In the genomic region with DNA sequence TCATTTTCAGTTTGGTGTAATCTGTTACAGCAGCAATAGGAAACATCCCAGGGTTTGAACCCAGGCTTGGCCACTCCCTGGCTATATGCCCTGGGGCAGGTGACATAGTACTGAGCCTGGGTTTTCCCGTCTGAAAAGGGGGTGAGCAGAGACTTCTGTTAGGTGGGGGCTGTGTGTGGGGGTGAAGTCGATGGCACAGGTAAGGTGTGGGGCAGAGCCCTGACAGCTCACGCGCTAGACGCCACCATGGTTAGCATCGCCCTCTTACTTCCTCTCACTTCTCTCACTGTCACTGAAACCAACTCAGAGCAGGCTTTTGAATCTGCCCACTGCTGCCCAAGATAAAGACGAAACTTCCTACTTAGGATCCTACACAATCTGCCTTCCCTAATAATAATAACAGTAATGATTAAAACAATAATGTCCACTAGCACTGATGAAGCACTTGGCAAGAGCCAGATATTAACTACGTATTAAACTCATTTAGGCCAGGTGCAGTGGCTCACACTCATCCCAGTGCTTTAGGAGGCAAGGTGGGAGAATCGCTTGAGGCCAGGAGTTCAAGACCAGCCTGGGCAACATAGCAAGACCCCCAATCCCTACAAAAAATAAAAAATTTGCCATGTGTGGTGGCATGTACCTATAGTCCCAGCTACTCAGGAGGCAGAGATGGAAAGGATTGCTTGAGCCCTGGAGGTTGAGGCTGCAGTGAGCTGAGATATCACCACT, we compare ENCODE assay signal across 17 cellular contexts.
A peak's percentile ranks its signal among the peaks of the same experiment; 100 is the strongest.
DNase-seq lines count a peak whose midpoint lies in the region; ATAC-seq and TF ChIP-seq lines count a peak whose summit lies in the region.
"Had no signal": no experiment of that assay in that cellular context is flagged by ENCODE, and none has a peak within 500 bp of the region (broad histone marks: within the 10 kb centered on the region; RNA-seq: fewer than 3 reads in every experiment).

No MANE protein-coding gene starts in this region.

- CTCF ChIA-PET in activated naive CD4-positive, alpha-beta T cell treated with anti-CD3 and anti-CD28 coated beads, Interleukin-2, amount 10 ng/mL, durations not matched to agents 7 days and 5 days (lab: Charles Lee), result no interaction called here

- H3K27ac Mint-ChIP-seq in activated naive CD4-positive, alpha-beta T cell treated with anti-CD3 and anti-CD28 coated beads, Interleukin-2, amount 10 ng/mL, durations not matched to agents 7 days and 5 days, result no peak overlapping the region
- H3K27ac Mint-ChIP-seq in stimulated activated naive B cell treated with anti-CD40 and anti-IgM and Interleukin-4, amounts not matched to agents 10 μg/mL and 1 μg/mL and 100 μg/mL, for 72 hours, result no peak overlapping the region

- H3K9me3 Mint-ChIP-seq in activated naive CD4-positive, alpha-beta T cell treated with anti-CD3 and anti-CD28 coated beads, Interleukin-2, amount 10 ng/mL, durations not matched to agents 7 days and 5 days, result no peaks in the 10 kb centered on the region
- H3K9me3 Mint-ChIP-seq in stimulated activated naive B cell treated with anti-CD40 and anti-IgM and Interleukin-4, amounts not matched to agents 10 μg/mL and 1 μg/mL and 100 μg/mL, for 72 hours, result no peaks in the 10 kb centered on the region

- peaks cover 34% of the 10 kb centered on the region for H3K27me3 Mint-ChIP-seq in activated naive CD4-positive, alpha-beta T cell treated with anti-CD3 and anti-CD28 coated beads, Interleukin-2, amount 10 ng/mL, durations not matched to agents 7 days and 5 days
- peaks cover 26 to 29% of the 10 kb centered on the region in 2 donors for H3K27me3 Mint-ChIP-seq in stimulated activated naive B cell treated with anti-CD40 and anti-IgM and Interleukin-4, amounts not matched to agents 10 μg/mL and 1 μg/mL and 100 μg/mL, for 72 hours

- H3K4me1 ChIP-seq in RWPE2 (ENCODE audit: insufficient read depth, poor library complexity, severe bottlenecking), result peaks cover 3% of the 10 kb centered on the region

- DNase-seq in activated naive CD4-positive, alpha-beta T cell treated with Interleukin-2 at 50 U/mL for 16 hours, result peak; percentile 8
- DNase-seq in activated naive CD4-positive, alpha-beta T cell treated with anti-CD3 and anti-CD28 coated beads, Interleukin-2, amount 10 ng/mL, durations not matched to agents 7 days and 5 days, result no peak
- DNase-seq in RWPE2 (ENCODE audit: low spot score) (no peak), epithelial cell of esophagus (ENCODE audit: low read depth) (peak; percentile 44), hepatic stellate cell (ENCODE audit: low spot score) (no peak), NCI-H2171 (lab: John Stamatoyannopoulos, UW) (no peak)
- no peak for DNase-seq in stimulated activated naive B cell treated with anti-CD40 and anti-IgM and Interleukin-4, amounts not matched to agents 10 μg/mL and 1 μg/mL and 100 μg/mL, for 72 hours
- DNase-seq: activated CD4-positive, CD25-positive, alpha-beta regulatory T cell treated with anti-CD3 and anti-CD28 coated beads, Interleukin-2, amount 50 U/mL, for 72 hours; COR-L47; left cardiac atrium; NCI-H2081; NCI-H526 treated with DMSO at 0.1 percent for 48 hours; stimulated activated CD4-positive, alpha-beta T cell treated with anti-CD3 and anti-CD28 coated beads, Interleukin-4, amount 100 ng/mL, for 24 hours; stimulated activated naive CD4-positive, alpha-beta T cell; uterus had no signal

- no peaks in the 10 kb centered on the region for H3K27me3 ChIP-seq in RWPE2 (ENCODE audit: insufficient read depth, poor library complexity, severe bottlenecking)
- H3K27me3 ChIP-seq: hepatocyte, uterus had no signal

- ATAC-seq in RWPE2 (ENCODE audit: low read depth) (peak; percentile 6; the same call in 1 of the 3 replicates), SK-N-SH treated with all-trans-retinoic acid at 6 μM for 48 hours (no peak)
- peak; percentile 48 to 55 for ATAC-seq in stimulated activated naive B cell treated with anti-CD40 and anti-IgM and Interleukin-4, amounts not matched to agents 10 μg/mL and 1 μg/mL and 100 μg/mL, for 72 hours (replicated peaks)
- ATAC-seq: left cardiac atrium had no signal

- H3K4me3 Mint-ChIP-seq in activated naive CD4-positive, alpha-beta T cell treated with anti-CD3 and anti-CD28 coated beads, Interleukin-2, amount 10 ng/mL, durations not matched to agents 7 days and 5 days, result no peak overlapping the region
- H3K4me3 Mint-ChIP-seq in stimulated activated naive B cell treated with anti-CD40 and anti-IgM and Interleukin-4, amounts not matched to agents 10 μg/mL and 1 μg/mL and 100 μg/mL, for 72 hours, result no peak overlapping the region

- H3K9me3 ChIP-seq in RWPE2 (ENCODE audit: severe bottlenecking), result no peaks in the 10 kb centered on the region
- H3K9me3 ChIP-seq: uterus had no signal

- TF ChIP-seq CTCF in RWPE2 (IDR thresholded peaks at IDR 0.05; ENCODE audit: poor library complexity, severe bottlenecking) (no peak), epithelial cell of esophagus (IDR thresholded peaks at IDR 0.05; ENCODE audit: insufficient read depth, low read depth, low read length, missing control alignments) (no peak)

- H3K4me3 ChIP-seq in RWPE2 (ENCODE audit: severe bottlenecking) (no peak overlapping the region), epithelial cell of esophagus (ENCODE audit: low read length) (no peak overlapping the region)
- H3K4me3 ChIP-seq: hepatocyte, uterus had no signal

- H3K4me1 Mint-ChIP-seq in activated naive CD4-positive, alpha-beta T cell treated with anti-CD3 and anti-CD28 coated beads, Interleukin-2, amount 10 ng/mL, durations not matched to agents 7 days and 5 days, result peaks cover 29% of the 10 kb centered on the region
- H3K4me1 Mint-ChIP-seq in stimulated activated naive B cell treated with anti-CD40 and anti-IgM and Interleukin-4, amounts not matched to agents 10 μg/mL and 1 μg/mL and 100 μg/mL, for 72 hours, result peaks cover 11 to 19% of the 10 kb centered on the region in 2 donors

- H3K27ac ChIP-seq in RWPE2 (ENCODE audit: poor library complexity, severe bottlenecking), result no peak overlapping the region
- H3K27ac ChIP-seq: hepatocyte, uterus had no signal

- H3K36me3 Mint-ChIP-seq in activated naive CD4-positive, alpha-beta T cell treated with anti-CD3 and anti-CD28 coated beads, Interleukin-2, amount 10 ng/mL, durations not matched to agents 7 days and 5 days, result no peaks in the 10 kb centered on the region
- peaks cover 0 to under 1% of the 10 kb centered on the region in 2 donors for H3K36me3 Mint-ChIP-seq in stimulated activated naive B cell treated with anti-CD40 and anti-IgM and Interleukin-4, amounts not matched to agents 10 μg/mL and 1 μg/mL and 100 μg/mL, for 72 hours

- no peaks in the 10 kb centered on the region for H3K36me3 ChIP-seq in RWPE2 (ENCODE audit: low read depth)
- H3K36me3 ChIP-seq: uterus had no signal

TF ChIP-seq in SK-N-SH treated with all-trans-retinoic acid at 6 μM for 48 hours, 23 proteins besides CTCF, POLR2A, EP300 and RAD21 (continues in another document):
- TF ChIP-seq, protein P1, sequence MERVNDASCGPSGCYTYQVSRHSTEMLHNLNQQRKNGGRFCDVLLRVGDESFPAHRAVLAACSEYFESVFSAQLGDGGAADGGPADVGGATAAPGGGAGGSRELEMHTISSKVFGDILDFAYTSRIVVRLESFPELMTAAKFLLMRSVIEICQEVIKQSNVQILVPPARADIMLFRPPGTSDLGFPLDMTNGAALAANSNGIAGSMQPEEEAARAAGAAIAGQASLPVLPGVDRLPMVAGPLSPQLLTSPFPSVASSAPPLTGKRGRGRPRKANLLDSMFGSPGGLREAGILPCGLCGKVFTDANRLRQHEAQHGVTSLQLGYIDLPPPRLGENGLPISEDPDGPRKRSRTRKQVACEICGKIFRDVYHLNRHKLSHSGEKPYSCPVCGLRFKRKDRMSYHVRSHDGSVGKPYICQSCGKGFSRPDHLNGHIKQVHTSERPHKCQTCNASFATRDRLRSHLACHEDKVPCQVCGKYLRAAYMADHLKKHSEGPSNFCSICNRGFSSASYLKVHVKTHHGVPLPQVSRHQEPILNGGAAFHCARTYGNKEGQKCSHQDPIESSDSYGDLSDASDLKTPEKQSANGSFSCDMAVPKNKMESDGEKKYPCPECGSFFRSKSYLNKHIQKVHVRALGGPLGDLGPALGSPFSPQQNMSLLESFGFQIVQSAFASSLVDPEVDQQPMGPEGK (CRISPR knock-in tag; IDR thresholded peaks at IDR 0.05; ENCODE audit: borderline replicate concordance), result no peak
- TF ChIP-seq ZNF8 (CRISPR knock-in tag; IDR thresholded peaks at IDR 0.05) (no peak), ZNF565 (CRISPR knock-in tag; conservative IDR thresholded peaks at IDR 0.05; ENCODE audit: low read depth) (no peak), SNAI2 (CRISPR knock-in tag; IDR thresholded peaks at IDR 0.05) (no peak), ARNTL (CRISPR knock-in tag; IDR thresholded peaks at IDR 0.05; ENCODE audit: borderline replicate concordance, low read depth) (no peak), TOX (CRISPR knock-in tag; IDR thresholded peaks at IDR 0.05; ENCODE audit: borderline replicate concordance) (no peak), ZC3H10 (CRISPR knock-in tag; IDR thresholded peaks at IDR 0.05) (no peak), RARB (CRISPR knock-in tag; IDR thresholded peaks at IDR 0.05) (no peak)
- TF ChIP-seq, protein P2, sequence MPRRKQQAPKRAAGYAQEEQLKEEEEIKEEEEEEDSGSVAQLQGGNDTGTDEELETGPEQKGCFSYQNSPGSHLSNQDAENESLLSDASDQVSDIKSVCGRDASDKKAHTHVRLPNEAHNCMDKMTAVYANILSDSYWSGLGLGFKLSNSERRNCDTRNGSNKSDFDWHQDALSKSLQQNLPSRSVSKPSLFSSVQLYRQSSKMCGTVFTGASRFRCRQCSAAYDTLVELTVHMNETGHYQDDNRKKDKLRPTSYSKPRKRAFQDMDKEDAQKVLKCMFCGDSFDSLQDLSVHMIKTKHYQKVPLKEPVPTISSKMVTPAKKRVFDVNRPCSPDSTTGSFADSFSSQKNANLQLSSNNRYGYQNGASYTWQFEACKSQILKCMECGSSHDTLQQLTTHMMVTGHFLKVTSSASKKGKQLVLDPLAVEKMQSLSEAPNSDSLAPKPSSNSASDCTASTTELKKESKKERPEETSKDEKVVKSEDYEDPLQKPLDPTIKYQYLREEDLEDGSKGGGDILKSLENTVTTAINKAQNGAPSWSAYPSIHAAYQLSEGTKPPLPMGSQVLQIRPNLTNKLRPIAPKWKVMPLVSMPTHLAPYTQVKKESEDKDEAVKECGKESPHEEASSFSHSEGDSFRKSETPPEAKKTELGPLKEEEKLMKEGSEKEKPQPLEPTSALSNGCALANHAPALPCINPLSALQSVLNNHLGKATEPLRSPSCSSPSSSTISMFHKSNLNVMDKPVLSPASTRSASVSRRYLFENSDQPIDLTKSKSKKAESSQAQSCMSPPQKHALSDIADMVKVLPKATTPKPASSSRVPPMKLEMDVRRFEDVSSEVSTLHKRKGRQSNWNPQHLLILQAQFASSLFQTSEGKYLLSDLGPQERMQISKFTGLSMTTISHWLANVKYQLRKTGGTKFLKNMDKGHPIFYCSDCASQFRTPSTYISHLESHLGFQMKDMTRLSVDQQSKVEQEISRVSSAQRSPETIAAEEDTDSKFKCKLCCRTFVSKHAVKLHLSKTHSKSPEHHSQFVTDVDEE (CRISPR knock-in tag; IDR thresholded peaks at IDR 0.05), result no peak

Comparison
In these comparisons a context has a peak if more than half of its experiments do, and no peak if none do; other contexts are left out.
1. DNase-seq: peak in activated naive CD4-positive, alpha-beta T cell treated with Interleukin-2 at 50 U/mL for 16 hours (single experiment) and epithelial cell of esophagus (single experiment); none in activated naive CD4-positive, alpha-beta T cell treated with anti-CD3 and anti-CD28 coated beads, Interleukin-2, amount 10 ng/mL, durations not matched to agents 7 days and 5 days (single experiment), RWPE2 (single experiment), stimulated activated naive B cell treated with anti-CD40 and anti-IgM and Interleukin-4, amounts not matched to agents 10 μg/mL and 1 μg/mL and 100 μg/mL, for 72 hours (single experiment), hepatic stellate cell (single experiment) and NCI-H2171 (single experiment).